Comparison of ENCODE assay signal across 12 cellular contexts in the genomic region with DNA sequence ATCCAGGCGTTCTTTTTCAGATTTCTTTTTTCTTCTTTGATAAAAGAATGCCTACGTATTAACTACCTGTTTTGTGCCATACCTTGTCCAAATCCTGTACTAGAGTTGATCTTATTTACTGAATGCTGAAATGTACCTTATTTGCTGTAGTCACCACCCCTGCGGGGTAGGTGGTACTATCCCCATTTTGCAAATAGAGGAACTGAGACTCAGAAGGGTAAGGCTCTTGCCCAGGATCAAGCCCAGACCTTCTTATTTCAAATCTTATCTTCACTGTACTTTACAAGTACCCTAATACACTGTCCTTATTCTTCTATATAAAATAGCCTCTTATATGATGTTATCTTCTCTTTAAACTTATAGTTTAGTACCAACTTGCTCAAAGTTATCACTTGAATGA.
DNase-seq lines count a peak whose midpoint lies in the region; ATAC-seq and TF ChIP-seq lines count a peak whose summit lies in the region.
"Had no signal": no experiment of that assay in that cellular context is flagged by ENCODE, and none has a peak within 500 bp of the region (broad histone marks: within the 10 kb centered on the region; RNA-seq: fewer than 3 reads in every experiment).

No MANE protein-coding gene starts in this region.

- intact Hi-C loops in stomach (cut with DNase I; ENCODE audit: low total_unique reads), result no loop called here

- H3K4me1 ChIP-seq in stomach, result peaks cover 0 to 45% (median 10%) of the 10 kb centered on the region in 4 donors

- DNase-seq in H7, result peak; percentile 14
- no peak for DNase-seq in natural killer cell treated with Interleukin-12 subunit alpha and Interleukin-12 subunit beta and Interleukin-15 and Interleukin-18, amount 100 ng/mL, for 72 hours (ENCODE audit: low spot score)
- no peak for DNase-seq in cerebellum (ENCODE audit: low spot score)
- DNase-seq in amygdala (lab: John Stamatoyannopoulos, UW), result no peak
- DNase-seq in stomach, result no peak
- DNase-seq in glomerular visceral epithelial cell (ENCODE audit: extremely low spot score), result no peak
- DNase-seq: NCI-H1930; small intestine; stimulated activated naive CD8-positive, alpha-beta T cell treated with anti-CD3 and anti-CD28 coated beads, Interleukin-15, Interleukin-2, amounts not matched to agents 100 U/mL and 50 U/mL, for 24 hours had no signal

- 76 to 93% (median 88%) methylated on average over 3 of the region's 3 CpGs for WGBS in stomach, 5 donors

- H3K27ac ChIP-seq in stomach, result no peak overlapping the region

- no peak for TF ChIP-seq POLR2A in stomach (IDR thresholded peaks at IDR 0.05)

- no peaks in the 10 kb centered on the region for H3K27me3 Mint-ChIP-seq in natural killer cell treated with Interleukin-12 subunit alpha and Interleukin-12 subunit beta and Interleukin-15 and Interleukin-18, amount 100 ng/mL, for 72 hours

- peaks cover 63 to 67% of the 10 kb centered on the region in 2 donors for H3K4me1 Mint-ChIP-seq in natural killer cell treated with Interleukin-12 subunit alpha and Interleukin-12 subunit beta and Interleukin-15 and Interleukin-18, amount 100 ng/mL, for 72 hours (ENCODE audit: low read depth in 2 of 2)

- TF ChIP-seq CTCF in stomach (IDR thresholded peaks at IDR 0.05), result no peak

- H3K27me3 ChIP-seq in H7 (ENCODE audit: control insufficient read depth, insufficient read depth, low read length) (no peaks in the 10 kb centered on the region), stomach (no peaks in the 10 kb centered on the region)

- no peak overlapping the region for H3K4me3 Mint-ChIP-seq in natural killer cell treated with Interleukin-12 subunit alpha and Interleukin-12 subunit beta and Interleukin-15 and Interleukin-18, amount 100 ng/mL, for 72 hours
- H3K4me3 Mint-ChIP-seq: brain had no signal

- no peak for TF ChIP-seq EP300 in stomach (IDR thresholded peaks at IDR 0.05)

- peak; percentile 84 for ATAC-seq in GM18907 (IDR thresholded peaks at IDR 0.05; ENCODE audit: unreplicated experiment)
- ATAC-seq in HG03432 (IDR thresholded peaks at IDR 0.05; ENCODE audit: unreplicated experiment), result peak; percentile 80
- no peak for ATAC-seq in natural killer cell treated with Interleukin-12 subunit alpha and Interleukin-12 subunit beta and Interleukin-15 and Interleukin-18, amount 100 ng/mL, for 72 hours
- ATAC-seq: stimulated activated naive CD8-positive, alpha-beta T cell treated with anti-CD3 and anti-CD28 coated beads, Interleukin-15, Interleukin-2, amounts not matched to agents 100 U/mL and 50 U/mL, for 24 hours had no signal

- H3K36me3 Mint-ChIP-seq in natural killer cell treated with Interleukin-12 subunit alpha and Interleukin-12 subunit beta and Interleukin-15 and Interleukin-18, amount 100 ng/mL, for 72 hours, result peaks cover under 1% of the 10 kb centered on the region

- H3K27ac Mint-ChIP-seq in natural killer cell treated with Interleukin-12 subunit alpha and Interleukin-12 subunit beta and Interleukin-15 and Interleukin-18, amount 100 ng/mL, for 72 hours, result peak overlapping the region; percentile 15 to 79

- H3K36me3 ChIP-seq in H7 (replicated peaks; ENCODE audit: control insufficient read depth, insufficient read depth, low read length) (no peaks in the 10 kb centered on the region), stomach (peaks cover 0 to 2% (median 0%) of the 10 kb centered on the region in 4 donors)

- no peaks in the 10 kb centered on the region for H3K9me3 Mint-ChIP-seq in natural killer cell treated with Interleukin-12 subunit alpha and Interleukin-12 subunit beta and Interleukin-15 and Interleukin-18, amount 100 ng/mL, for 72 hours

- no peaks in the 10 kb centered on the region for H3K9me3 ChIP-seq in stomach

- H3K4me3 ChIP-seq in H7 (ENCODE audit: insufficient read depth, low read depth, low read length) (no peak overlapping the region), stomach (no peak overlapping the region)

Comparison
In these comparisons a context has a peak if more than half of its experiments do, and no peak if none do; other contexts are left out.
1. ATAC-seq: peak in GM18907 (single experiment) and HG03432 (single experiment); none in natural killer cell treated with Interleukin-12 subunit alpha and Interleukin-12 subunit beta and Interleukin-15 and Interleukin-18, amount 100 ng/mL, for 72 hours (0 of 2).